ENCODE assay signal across 13 cellular contexts in genomic region chr7:55026086-55026790, GRCh38. TPM values are rescaled to one million over a fixed set of nuclear protein-coding genes. Genes with fewer than 3 reads are reported as not detected.
A peak's percentile ranks its signal among the peaks of the same experiment; 100 is the strongest.
DNase-seq lines count a peak whose midpoint lies in the region; ATAC-seq and TF ChIP-seq lines count a peak whose summit lies in the region.
"Had no signal": no experiment of that assay in that cellular context is flagged by ENCODE, and none has a peak within 500 bp of the region (broad histone marks: within the 10 kb centered on the region; RNA-seq: fewer than 3 reads in every experiment).

No MANE protein-coding gene starts in this region.

- no peaks in the 10 kb centered on the region for H3K27me3 Mint-ChIP-seq in osteocyte (ENCODE audit: unreplicated experiment)

- no peak for TF ChIP-seq POLR2A in Peyer's patch (IDR thresholded peaks at IDR 0.05)
- TF ChIP-seq POLR2A in vagina (IDR thresholded peaks at IDR 0.05) = no peak

- intact Hi-C loops in vagina (cut with DNase I) = no loop called here

- no peak for DNase-seq in Peyer's patch
- DNase-seq in fibroblast of gingiva (ENCODE audit: low read depth) = peak; percentile 65
- DNase-seq in osteocyte (ENCODE audit: extremely low spot score, unreplicated experiment) = no peak
- no peak for DNase-seq in vagina (ENCODE audit: extremely low spot score in 2 of 2)
- no peak for DNase-seq in activated naive CD4-positive, alpha-beta T cell treated with anti-CD3 and anti-CD28 coated beads, Interleukin-2, amount 50 U/mL, for 72 hours (ENCODE audit: low spot score in 2 of 2)
- no peak for DNase-seq in NCI-H345 treated with DMSO at 0.1 percent for 48 hours (lab: John Stamatoyannopoulos, UW; ENCODE audit: unreplicated experiment)
- no peak for DNase-seq in NCI-H446 treated with DMSO at 0.1 percent for 48 hours (lab: John Stamatoyannopoulos, UW)
- DNase-seq: activated CD4-positive, CD25-positive, alpha-beta regulatory T cell treated with anti-CD3 and anti-CD28 coated beads, Interleukin-2, amount 50 U/mL, for 72 hours; CD4-positive, CD25-positive, alpha-beta regulatory T cell; Kasumi-1; NCI-H1436 treated with DMSO at 0.1 percent for 48 hours; T-cell had no signal

- H3K27ac Mint-ChIP-seq in osteocyte (ENCODE audit: unreplicated experiment) = peak overlapping the region; percentile 79
- H3K27ac Mint-ChIP-seq in activated naive CD4-positive, alpha-beta T cell treated with anti-CD3 and anti-CD28 coated beads, Interleukin-2, amount 50 U/mL, for 72 hours = no peak overlapping the region
- H3K27ac Mint-ChIP-seq: CD4-positive, CD25-positive, alpha-beta regulatory T cell; T-cell had no signal

- H3K4me1 ChIP-seq in Peyer's patch = no peaks in the 10 kb centered on the region
- H3K4me1 ChIP-seq in vagina = peaks cover 76% of the 10 kb centered on the region

- H3K36me3 ChIP-seq in Peyer's patch = peaks cover 0 to 4% (median 0%) of the 10 kb centered on the region in 3 donors
- H3K36me3 ChIP-seq in vagina = no peaks in the 10 kb centered on the region

- H3K9me3 ChIP-seq in Peyer's patch (no peaks in the 10 kb centered on the region), vagina (no peaks in the 10 kb centered on the region)

- H3K4me1 Mint-ChIP-seq in osteocyte (ENCODE audit: unreplicated experiment) = peaks cover 86% of the 10 kb centered on the region
- H3K4me1 Mint-ChIP-seq: T-cell had no signal

- H3K4me3 ChIP-seq in Peyer's patch (no peak overlapping the region), vagina (no peak overlapping the region)
- H3K4me3 ChIP-seq: GM12878 had no signal

- H3K9me3 Mint-ChIP-seq in osteocyte (ENCODE audit: unreplicated experiment) = no peaks in the 10 kb centered on the region
- H3K9me3 Mint-ChIP-seq in activated naive CD4-positive, alpha-beta T cell treated with anti-CD3 and anti-CD28 coated beads, Interleukin-2, amount 50 U/mL, for 72 hours = no peaks in the 10 kb centered on the region

- peak overlapping the region; percentile 5 for H3K4me3 Mint-ChIP-seq in osteocyte (ENCODE audit: unreplicated experiment)
- H3K4me3 Mint-ChIP-seq: CD4-positive, CD25-positive, alpha-beta regulatory T cell; T-cell had no signal

- no peaks in the 10 kb centered on the region for H3K36me3 Mint-ChIP-seq in osteocyte (ENCODE audit: unreplicated experiment)
- peaks cover 0 to 8% of the 10 kb centered on the region in 2 donors for H3K36me3 Mint-ChIP-seq in activated naive CD4-positive, alpha-beta T cell treated with anti-CD3 and anti-CD28 coated beads, Interleukin-2, amount 50 U/mL, for 72 hours
- H3K36me3 Mint-ChIP-seq: CD4-positive, CD25-positive, alpha-beta regulatory T cell; T-cell had no signal

- H3K27ac ChIP-seq in Peyer's patch (peak overlapping the region in 3 of 4 donors; percentile 11 to 22 (median 21)), vagina (peak overlapping the region; percentile 78)

- no peak for ATAC-seq in activated naive CD4-positive, alpha-beta T cell treated with anti-CD3 and anti-CD28 coated beads, Interleukin-2, amount 50 U/mL, for 72 hours
- ATAC-seq: GM12878, T-cell had no signal

- TF ChIP-seq CTCF in Peyer's patch (IDR thresholded peaks at IDR 0.05) = no peak
- no peak for TF ChIP-seq CTCF in osteocyte (IDR thresholded peaks at IDR 0.05)
- TF ChIP-seq CTCF in vagina (IDR thresholded peaks at IDR 0.05) = no peak

- H3K27me3 ChIP-seq in Peyer's patch (no peaks in the 10 kb centered on the region), vagina (no peaks in the 10 kb centered on the region)

RNA-seq across cellular contexts. Expression of gene EGFR, which starts 7.4 kb away (rescaled TPM):
- 10 to 100 TPM; 45.5 to 61.1 (median 56.9) TPM for total RNA-seq in Peyer's patch
- total RNA-seq in osteocyte = 56.2 and 56.5 TPM in 2 replicates
- total RNA-seq in vagina = 130 TPM
- not detected for total RNA-seq in activated naive CD4-positive, alpha-beta T cell treated with anti-CD3 and anti-CD28 coated beads, Interleukin-2, amount 50 U/mL, for 72 hours
- total RNA-seq: CD4-positive, CD25-positive, alpha-beta regulatory T cell had no signal

Comparison
In these comparisons a context has a peak if more than half of its experiments do, and no peak if none do; other contexts are left out.
1. RNA of gene EGFR, which starts 7.4 kb away (total RNA-seq): 130 TPM in vagina (single experiment), 45.5 to 61.1 TPM in Peyer's patch and 56.2 to 56.5 TPM in osteocyte; not detected in activated naive CD4-positive, alpha-beta T cell treated with anti-CD3 and anti-CD28 coated beads, Interleukin-2, amount 50 U/mL, for 72 hours; every median in the first group is over 10 times any median in the second.